21 cellular contexts compared by ENCODE assay signal in the genomic region with DNA sequence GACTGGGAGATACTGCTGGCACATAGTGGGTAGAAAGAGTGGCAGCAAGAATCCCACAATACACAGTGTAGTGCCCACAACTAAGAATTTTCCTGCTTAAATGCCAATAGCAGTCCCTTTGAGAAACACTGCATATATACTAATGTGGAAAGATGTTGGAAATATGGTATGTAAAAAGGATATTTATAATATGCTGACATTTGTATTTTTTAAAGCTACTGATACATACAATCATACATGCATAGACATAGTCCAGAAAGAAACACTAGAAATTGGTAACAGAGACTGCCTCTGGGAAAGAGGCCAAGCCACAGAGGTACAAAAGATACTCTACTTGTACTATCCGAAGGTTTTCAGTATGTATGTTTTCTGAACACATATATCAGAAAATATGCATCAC. TPM values are rescaled to one million over a fixed set of nuclear protein-coding genes. Genes with fewer than 3 reads are reported as not detected.
DNase-seq lines count a peak whose midpoint lies in the region; ATAC-seq, FAIRE-seq and TF ChIP-seq lines count a peak whose summit lies in the region.
"Had no signal": no experiment of that assay in that cellular context is flagged by ENCODE, and none has a peak within 500 bp of the region (broad histone marks: within the 10 kb centered on the region; RNA-seq: fewer than 3 reads in every experiment).

No MANE protein-coding gene starts in this region.

- H3K23ac ChIP-seq in IMR-90 (ENCODE audit: low read depth, low read length): no peak overlapping the region

- no peaks in the 10 kb centered on the region for H3K9me3 Mint-ChIP-seq in activated naive CD4-positive, alpha-beta T cell treated with anti-CD3 and anti-CD28 coated beads, Interleukin-2, amount 50 U/mL, for 72 hours
- H3K9me3 Mint-ChIP-seq: CD4-positive, alpha-beta memory T cell; GM23338; H9 had no signal

- CTCF ChIA-PET in SK-N-SH (lab: Yijun Ruan, JAX) (interaction anchor here (0.6 kb wide), 1 partner anchor 25 kb away, joined by 6 read pairs; no protein-coding TSS in a partner anchor), IMR-90 (lab: Yijun Ruan, JAX) (no interaction called here), K562 (lab: Yijun Ruan, JAX; ENCODE audit: low intra/inter-chr PET ratio) (no interaction called here)

- TF ChIP-seq POLR2A in IMR-90 (IDR thresholded peaks at IDR 0.05; ENCODE audit: low read depth, low read length) (no peak), K562 (conservative IDR thresholded peaks at IDR 0.05) (no peak)

- POLR2A ChIA-PET in SK-N-SH (lab: Yijun Ruan, JAX): no interaction called here
- POLR2A ChIA-PET in IMR-90 (lab: Charles Lee; ENCODE audit: unreplicated experiment): no interaction called here
- POLR2A ChIA-PET in K562 (lab: Yijun Ruan, JAX): no interaction called here

- H2AK9ac ChIP-seq in IMR-90 (replicated peaks; ENCODE audit: low read depth, low read length, poor library complexity): no peak overlapping the region

- DNase-seq in SK-N-SH: no peak
- no peak for DNase-seq in IMR-90
- no peak for DNase-seq in K562 (ENCODE audit: extremely low read depth in 1 of 4, low spot score in 3 of 4)
- DNase-seq in mucosa of descending colon: no peak
- DNase-seq in activated naive CD4-positive, alpha-beta T cell treated with anti-CD3 and anti-CD28 coated beads, Interleukin-2, amount 50 U/mL, for 72 hours (ENCODE audit: low spot score in 2 of 2): no peak
- DNase-seq in dorsolateral prefrontal cortex: no peak
- DNase-seq: 8988T; C1 segment of cervical spinal cord; Calu3; CD4-positive, alpha-beta memory T cell; COR-L47; DMS53; DMS79 treated with DMSO at 0.1 percent for 48 hours; GF-D8; H9 had no signal

- H3K4me2 ChIP-seq in SK-N-SH: no peak overlapping the region
- H3K4me2 ChIP-seq in IMR-90 (ENCODE audit: low read depth, low read length): no peak overlapping the region
- no peak overlapping the region for H3K4me2 ChIP-seq in K562 (ENCODE audit: insufficient read depth, low read length)
- H3K4me2 ChIP-seq: GM23338 had no signal

- H2BK120ac ChIP-seq in IMR-90 (ENCODE audit: low read depth, low read length): no peak overlapping the region

- H3K27ac Mint-ChIP-seq in activated naive CD4-positive, alpha-beta T cell treated with anti-CD3 and anti-CD28 coated beads, Interleukin-2, amount 50 U/mL, for 72 hours: no peak overlapping the region
- H3K27ac Mint-ChIP-seq: GM23338, H9 had no signal

- H4K20me1 ChIP-seq in SK-N-SH (ENCODE audit: insufficient read depth) (no peaks in the 10 kb centered on the region; the same call in 1 of the 2 replicates), IMR-90 (ENCODE audit: insufficient read depth, low read length) (no peaks in the 10 kb centered on the region), K562 (replicated peaks; ENCODE audit: control insufficient read depth, insufficient read depth, low read length) (no peaks in the 10 kb centered on the region)

- no peaks in the 10 kb centered on the region for H3K9me1 ChIP-seq in IMR-90 (ENCODE audit: insufficient read depth, low read length)
- no peaks in the 10 kb centered on the region for H3K9me1 ChIP-seq in K562 (ENCODE audit: control insufficient read depth, insufficient read depth, low read length)

- H2AFZ ChIP-seq in SK-N-SH (ENCODE audit: low read depth) (no peak overlapping the region), IMR-90 (replicated peaks; ENCODE audit: low read length, poor library complexity) (no peak overlapping the region), K562 (ENCODE audit: low read depth, low read length) (no peak overlapping the region)
- H2AFZ ChIP-seq: GM23338 had no signal

- H3K36me3 ChIP-seq in SK-N-SH (replicated peaks in 1 of 2; ENCODE audit: control insufficient read depth in 1 of 2, insufficient read depth in 2 of 2, low read length in 1 of 2) (peaks cover 62 to 65% of the 10 kb centered on the region in 2 experiments), IMR-90 (ENCODE audit: control insufficient read depth, insufficient read depth, low read length) (peaks cover 19% of the 10 kb centered on the region), K562 (ENCODE audit: control insufficient read depth, insufficient read depth, low read length) (peaks cover 46% of the 10 kb centered on the region; the same call in 2 of the 3 replicates), mucosa of descending colon (ENCODE audit: low read depth) (no peaks in the 10 kb centered on the region)

- no peak overlapping the region for H3K56ac ChIP-seq in IMR-90 (ENCODE audit: extremely low read depth, insufficient read depth, low read length)

- in situ Hi-C loops in IMR-90 (cut with MboI; ENCODE audit: low sequenced_read_pairs): loop anchor here (25.0 kb wide), 1 partner anchor 522 kb away; no protein-coding TSS in a partner anchor
- in situ Hi-C loops in K562 (cut with MboI): no loop called here

- no peak overlapping the region for H3K18ac ChIP-seq in IMR-90 (ENCODE audit: low read depth, low read length)

- peaks cover 14% of the 10 kb centered on the region for H3F3A ChIP-seq in SK-N-SH (replicated peaks; ENCODE audit: insufficient read depth)

- TF ChIP-seq CTCF in SK-N-SH (IDR thresholded peaks at IDR 0.05): no peak
- no peak for TF ChIP-seq CTCF in IMR-90 (conservative IDR thresholded peaks at IDR 0.05; ENCODE audit: low read depth, low read length)
- no peak for TF ChIP-seq CTCF in K562 (IDR thresholded peaks at IDR 0.05 in 2 of 3, conservative IDR thresholded peaks at IDR 0.05 in 1 of 3; ENCODE audit: insufficient read depth in 2 of 3, low read depth in 1 of 3, low read length in 3 of 3)
- no peak for TF ChIP-seq CTCF in mucosa of descending colon (IDR thresholded peaks at IDR 0.05)
- no peak for TF ChIP-seq CTCF in dorsolateral prefrontal cortex (IDR thresholded peaks at IDR 0.05 in 54 of 56, conservative IDR thresholded peaks at IDR 0.05 in 2 of 56; ENCODE audit: low read depth in 1 of 56, partially characterized antibody in 56 of 56)

- H3K4me3 ChIP-seq in SK-N-SH (ENCODE audit: low read depth in 2 of 2, low read length in 1 of 2) (no peak overlapping the region), IMR-90 (ENCODE audit: insufficient read depth, low read depth, low read length) (no peak overlapping the region), K562 (no peak overlapping the region), mucosa of descending colon (peak overlapping the region; percentile 2), dorsolateral prefrontal cortex (no peak overlapping the region)
- H3K4me3 ChIP-seq: GM23338 had no signal

- no peak overlapping the region for H4K91ac ChIP-seq in IMR-90 (ENCODE audit: insufficient read depth, low read depth, low read length)

- BruUV-seq in IMR-90 (replicated peaks; lab: Mats Ljungman, UMichigan) (no TSS peak), K562 (replicated peaks; lab: Mats Ljungman, UMichigan) (no TSS peak)

- ATAC-seq in SK-N-SH treated with all-trans-retinoic acid at 6 μM for 48 hours: peak; percentile 46; the same call in 1 of the 3 replicates
- ATAC-seq in IMR-90 (ENCODE audit: low read depth): no peak
- ATAC-seq in K562: no peak
- no peak for ATAC-seq in mucosa of descending colon
- no peak for ATAC-seq in HG03378 (IDR thresholded peaks at IDR 0.05; ENCODE audit: unreplicated experiment)
- no peak for ATAC-seq in activated naive CD4-positive, alpha-beta T cell treated with anti-CD3 and anti-CD28 coated beads, Interleukin-2, amount 50 U/mL, for 72 hours
- ATAC-seq: GM23338, HCT116 had no signal

- FAIRE-seq in K562 (lab: Jason Lieb, UNC): no peak
- FAIRE-seq: GM12891, GM18507 had no signal

- no peak overlapping the region for H2BK20ac ChIP-seq in IMR-90 (ENCODE audit: low read depth, low read length)

- H3K36me3 Mint-ChIP-seq in activated naive CD4-positive, alpha-beta T cell treated with anti-CD3 and anti-CD28 coated beads, Interleukin-2, amount 50 U/mL, for 72 hours: peaks cover 14 to 54% of the 10 kb centered on the region in 2 donors

- no peak overlapping the region for H2BK15ac ChIP-seq in IMR-90 (ENCODE audit: low read depth, low read length)

- H3K27ac ChIP-seq in SK-N-SH (ENCODE audit: low read depth in 2 of 2, low read length in 1 of 2): no peak overlapping the region
- H3K27ac ChIP-seq in IMR-90 (ENCODE audit: insufficient read depth, low read length): no peak overlapping the region
- H3K27ac ChIP-seq in K562 (ENCODE audit: extremely low read depth, low read depth, low read length): no peak overlapping the region
- no peak overlapping the region for H3K27ac ChIP-seq in dorsolateral prefrontal cortex

- H3K14ac ChIP-seq in IMR-90 (replicated peaks; ENCODE audit: low read depth, low read length): no peak overlapping the region

- no peaks in the 10 kb centered on the region for H3K9me2 ChIP-seq in SK-N-SH

- no peaks in the 10 kb centered on the region for H3K4me1 ChIP-seq in SK-N-SH (ENCODE audit: control insufficient read depth in 1 of 2, insufficient read depth in 2 of 2, low read depth in 1 of 2, low read length in 1 of 2)
- H3K4me1 ChIP-seq in IMR-90 (ENCODE audit: control insufficient read depth, insufficient read depth, low read length): no peaks in the 10 kb centered on the region
- H3K4me1 ChIP-seq in K562 (replicated peaks in 1 of 2; ENCODE audit: control insufficient read depth in 2 of 2, insufficient read depth in 2 of 2, low read length in 2 of 2): no peaks in the 10 kb centered on the region
- H3K4me1 ChIP-seq in mucosa of descending colon (ENCODE audit: low read depth): no peaks in the 10 kb centered on the region

- H4K8ac ChIP-seq in IMR-90 (ENCODE audit: low read depth in 2 of 2, low read length in 2 of 2): no peak overlapping the region

- H2BK5ac ChIP-seq in IMR-90 (ENCODE audit: low read depth, low read length, poor library complexity, severe bottlenecking): no peak overlapping the region

- no peak overlapping the region for H2AK5ac ChIP-seq in IMR-90 (ENCODE audit: low read depth, low read length)

- peaks cover 6 to 12% of the 10 kb centered on the region in 2 experiments; a peak in 3 of 4 replicates for H3K79me1 ChIP-seq in IMR-90 (ENCODE audit: low read depth in 1 of 2, low read length in 2 of 2)

- H3K27me3 ChIP-seq in SK-N-SH (ENCODE audit: insufficient read depth): no peaks in the 10 kb centered on the region
- H3K27me3 ChIP-seq in IMR-90 (ENCODE audit: control insufficient read depth, insufficient read depth, low read length): no peaks in the 10 kb centered on the region
- no peaks in the 10 kb centered on the region for H3K27me3 ChIP-seq in K562 (ENCODE audit: control insufficient read depth in 2 of 2, insufficient read depth in 2 of 2, low read length in 2 of 2)
- no peaks in the 10 kb centered on the region for H3K27me3 ChIP-seq in dorsolateral prefrontal cortex

- 64% methylated on average over 1 of the region's 1 CpG for WGBS in SK-N-SH (ENCODE audit: low lambda C conversion rate)
- no CpG with 5 or more reads among the region's 1 CpG for WGBS in IMR-90 (ENCODE audit: extremely low coverage in 2 of 2, insufficient read length in 1 of 2), 2 experiments
- WGBS in K562 (ENCODE audit: insufficient coverage, low coverage, missing lambda C conversion rate): 94% methylated on average over 1 of the region's 1 CpG

- intact Hi-C loops in IMR-90 (cut with micrococcal nuclease) (no loop called here), K562 (cut with micrococcal nuclease) (no loop called here), mucosa of descending colon (cut with DNase I, micrococcal nuclease) (no loop called here), dorsolateral prefrontal cortex (cut with DNase I) (no loop called here)

- no peak overlapping the region for H3K9ac ChIP-seq in SK-N-SH
- H3K9ac ChIP-seq in IMR-90 (ENCODE audit: low read depth, low read length): no peak overlapping the region
- H3K9ac ChIP-seq in K562 (ENCODE audit: insufficient read depth in 1 of 2, low read depth in 2 of 2, low read length in 2 of 2): no peak overlapping the region

- no peak overlapping the region for H4K5ac ChIP-seq in IMR-90 (ENCODE audit: low read depth, low read length)

- TF ChIP-seq RAD21 in SK-N-SH (IDR thresholded peaks at IDR 0.05; ENCODE audit: low read length) (no peak), IMR-90 (IDR thresholded peaks at IDR 0.05; ENCODE audit: low read length) (no peak), K562 (CRISPR knock-in tag; conservative IDR thresholded peaks at IDR 0.05 in 1 of 2, IDR thresholded peaks at IDR 0.05 in 1 of 2) (no peak)

- H3K9me3 ChIP-seq in SK-N-SH (no peaks in the 10 kb centered on the region), IMR-90 (ENCODE audit: control insufficient read depth, insufficient read depth, low read length) (no peaks in the 10 kb centered on the region), K562 (replicated peaks; ENCODE audit: control insufficient read depth, insufficient read depth, low read depth, low read length) (no peaks in the 10 kb centered on the region), mucosa of descending colon (no peaks in the 10 kb centered on the region)

- dilution Hi-C loops in IMR-90 (cut with HindIII; ENCODE audit: low sequenced_read_pairs, unreplicated experiment): no loop called here

- TF ChIP-seq EP300 in SK-N-SH (IDR thresholded peaks at IDR 0.05; ENCODE audit: borderline replicate concordance in 1 of 2, low read depth in 1 of 2, low read length in 1 of 2) (no peak), K562 (IDR thresholded peaks at IDR 0.05; ENCODE audit: low read length) (no peak)

- H3K79me2 ChIP-seq in SK-N-SH (ENCODE audit: insufficient read depth) (peaks cover 4% of the 10 kb centered on the region; the same call in 1 of the 2 replicates), K562 (ENCODE audit: control insufficient read depth, insufficient read depth, low read length) (no peaks in the 10 kb centered on the region)

- H3K4ac ChIP-seq in IMR-90 (ENCODE audit: low read depth, low read length): no peak overlapping the region

RNA-seq across cellular contexts. Expression of a gene that starts 30.3 kb away (rescaled TPM):
- polyA plus RNA-seq in SK-N-SH (2012; rRNA removed) (4.6 and 7.2 TPM in 2 replicates), IMR-90 (2012; rRNA removed) (6.8 and 7.5 TPM in 2 replicates), K562 (2011; rRNA removed) (10.9 and 11.9 TPM in 2 replicates), K562 (2014; fragmentation: Illumina TruSeq; extraction: Trizol) (5.1 and 9.7 TPM in 2 replicates), K562 (2014; fragmentation: Nextera tagmentation; extraction: Ambion mirVana) (10 to 100 TPM in 1 of 2 experiments, 1 to 10 TPM in 1; 7.4 to 14.6 TPM), K562 (2014; rRNA removed) (4.0 and 5.0 TPM in 2 replicates)
- polyA plus RNA-seq in SK-N-SH (2012; cell fraction: cytosol; rRNA removed): 7.1 and 7.7 TPM in 2 replicates
- polyA plus RNA-seq in SK-N-SH (2012; cell fraction: nucleus; rRNA removed): 2.8 and 5.8 TPM in 2 replicates
- total RNA-seq in IMR-90 (2012; rRNA removed) (53.0 and 83.5 TPM in 2 replicates), K562 (2014; rRNA removed) (5.4 and 6.9 TPM in 2 replicates), K562 (2014; rRNA removed; fragmentation: Illumina TruSeq; extraction: Trizol) (12.4 and 14.4 TPM in 2 replicates), K562 (2015; rRNA removed; fragmentation: Illumina TruSeq; extraction: Trizol) (12.8 and 14.7 TPM in 2 replicates), K562 (2021) (20.0 and 20.8 TPM in 2 replicates), mucosa of descending colon (10 to 100 TPM; 48.1 to 67.3 (median 54.6) TPM), dorsolateral prefrontal cortex (10 to 100 TPM; 38.7 to 75.7 (median 58.3) TPM)
- polyA plus RNA-seq in IMR-90 (2012; cell fraction: cytosol; rRNA removed): 2.0 TPM in 2 replicates
- polyA plus RNA-seq in IMR-90 (2012; cell fraction: nucleus; rRNA removed; ENCODE audit: low replicate concordance): 0.98 and 5.6 TPM in 2 replicates
- 26.6 and 45.7 TPM in 2 replicates for total RNA-seq in K562 (2011; cell fraction: chromatin; rRNA removed; ENCODE audit: low replicate concordance)
- total RNA-seq in K562 (2011; cell fraction: nucleolus; rRNA removed): 4.7 and 4.9 TPM in 2 replicates
- 9.9 and 12.4 TPM in 2 replicates for total RNA-seq in K562 (2011; cell fraction: nucleoplasm; rRNA removed)
- 3.4 and 4.4 TPM in 2 replicates for polyA plus RNA-seq in K562 (2011; cell fraction: cytosol; rRNA removed)
- 11.3 and 12.1 TPM in 2 replicates for polyA plus RNA-seq in K562 (2011; cell fraction: nucleus; rRNA removed)
- 6.6 and 7.2 TPM in 2 replicates for polyA plus RNA-seq in K562 (2012)
- polyA minus RNA-seq in K562 (2011; rRNA and poly(A)+ RNA removed): 46.6 and 57.6 TPM in 2 replicates
- polyA minus RNA-seq in K562 (2011; cell fraction: cytosol; rRNA and poly(A)+ RNA removed): 13.1 and 19.3 TPM in 2 replicates
- 7.3 and 44.1 TPM in 2 replicates for polyA minus RNA-seq in K562 (2011; cell fraction: nucleus; rRNA and poly(A)+ RNA removed)
- total RNA-seq in activated naive CD4-positive, alpha-beta T cell treated with anti-CD3 and anti-CD28 coated beads, Interleukin-2, amount 50 U/mL, for 72 hours: 10 to 100 TPM; 27.3 to 32.3 TPM
